8 cellular contexts compared by ENCODE assay signal in the genomic region with DNA sequence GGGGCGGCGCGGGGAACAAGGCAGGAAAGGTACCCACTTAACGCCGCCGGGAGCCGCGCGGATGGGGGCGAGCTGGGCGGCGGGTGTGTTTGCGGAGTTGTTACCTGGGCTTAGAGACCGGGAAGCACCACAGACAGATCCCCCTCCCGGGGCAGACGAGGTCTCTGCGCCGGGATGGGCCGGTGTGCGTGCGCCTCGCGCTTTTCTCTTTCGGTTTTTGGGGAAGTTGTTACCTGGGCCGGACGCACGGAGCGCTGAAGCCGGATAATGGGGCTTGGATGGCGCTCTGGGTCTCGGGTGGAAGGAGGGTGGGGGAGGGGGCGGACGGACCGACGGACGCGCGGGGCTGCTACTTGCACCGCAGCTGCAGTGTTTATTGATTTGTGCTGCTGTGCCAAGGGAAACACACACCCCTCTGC. TPM values are rescaled to one million over a fixed set of nuclear protein-coding genes. Genes with fewer than 3 reads are reported as not detected.
A peak's percentile ranks its signal among the peaks of the same experiment; 100 is the strongest.
DNase-seq lines count a peak whose midpoint lies in the region; ATAC-seq and TF ChIP-seq lines count a peak whose summit lies in the region.

No MANE protein-coding gene starts in this region.

- H3K36me3 Mint-ChIP-seq in activated T-helper 17 cell treated with anti-CD3 and anti-CD28 coated beads, Interleukin-2, amount 50 U/mL, for 72 hours (ENCODE audit: low read depth) = peaks cover 32% of the 10 kb centered on the region

- H3K9ac ChIP-seq in neuronal stem cell (ENCODE audit: low read depth, low read length, poor library complexity) = peak overlapping the region; percentile 60

- no peak for TF ChIP-seq CTCF in foreskin fibroblast (IDR thresholded peaks at IDR 0.05; ENCODE audit: low read depth, low read length)
- no peak for TF ChIP-seq CTCF in upper lobe of right lung (IDR thresholded peaks at IDR 0.05)

- peak overlapping the region; percentile 94 for H2BK5ac ChIP-seq in neuronal stem cell (ENCODE audit: low read length)

- H3K18ac ChIP-seq in neuronal stem cell (ENCODE audit: low read length) = peak overlapping the region; percentile 99

- no peaks in the 10 kb centered on the region for H3K9me3 Mint-ChIP-seq in activated T-helper 17 cell treated with anti-CD3 and anti-CD28 coated beads, Interleukin-2, amount 50 U/mL, for 72 hours

- H2AFZ ChIP-seq in neuronal stem cell (ENCODE audit: low read length) = peak overlapping the region; percentile 97

- H3K27ac ChIP-seq in neuronal stem cell (replicated peaks; ENCODE audit: low read length) (peak overlapping the region; percentile 43), upper lobe of right lung (peak overlapping the region; percentile 89)

- no peak overlapping the region for H4K8ac ChIP-seq in neuronal stem cell (ENCODE audit: low read depth, low read length)

- no peak overlapping the region for H3K4ac ChIP-seq in neuronal stem cell (ENCODE audit: low read length)

- intact Hi-C loops in upper lobe of right lung (cut with DNase I) = no loop called here

- no peak overlapping the region for H2AK5ac ChIP-seq in neuronal stem cell (ENCODE audit: low read depth, low read length)

- H3K4me3 ChIP-seq in foreskin fibroblast (ENCODE audit: low read depth in 1 of 2, low read length in 2 of 2) (peak overlapping the region; percentile 84 to 96), neuronal stem cell (ENCODE audit: low read length in 2 of 2) (peak overlapping the region; percentile 78 to 100), upper lobe of right lung (peak overlapping the region; percentile 88)

- peak; percentile 47 for DNase-seq in ELR (ENCODE audit: low read depth)
- DNase-seq in NCI-H226 = peak; percentile 20
- DNase-seq in foreskin fibroblast = no peak
- peak; percentile 35 for DNase-seq in neuronal stem cell (ENCODE audit: low spot score)
- DNase-seq in upper lobe of right lung = peak; percentile 70

- H3K4me3 Mint-ChIP-seq in activated T-helper 17 cell treated with anti-CD3 and anti-CD28 coated beads, Interleukin-2, amount 50 U/mL, for 72 hours = peak overlapping the region; percentile 93

- H3K79me1 ChIP-seq in neuronal stem cell (ENCODE audit: low read depth, low read length) = peaks cover 7% of the 10 kb centered on the region

- H3K27me3 ChIP-seq in neuronal stem cell (ENCODE audit: control insufficient read depth in 3 of 3, insufficient read depth in 3 of 3, low read depth in 1 of 3, low read length in 3 of 3) = no peaks in the 10 kb centered on the region
- peaks cover 18% of the 10 kb centered on the region for H3K27me3 ChIP-seq in upper lobe of right lung

- H3K4me1 ChIP-seq in neuronal stem cell (ENCODE audit: control insufficient read depth in 2 of 2, insufficient read depth in 1 of 2, low read depth in 1 of 2, low read length in 2 of 2) = peaks cover 7 to 10% of the 10 kb centered on the region in 2 donors
- H3K4me1 ChIP-seq in upper lobe of right lung = peaks cover 11% of the 10 kb centered on the region

- H3K27me3 Mint-ChIP-seq in activated T-helper 17 cell treated with anti-CD3 and anti-CD28 coated beads, Interleukin-2, amount 50 U/mL, for 72 hours = no peaks in the 10 kb centered on the region

- peak; percentile 21 for ATAC-seq in GM21825 (IDR thresholded peaks at IDR 0.05; ENCODE audit: unreplicated experiment)
- peak; percentile 3 for ATAC-seq in activated T-helper 17 cell treated with anti-CD3 and anti-CD28 coated beads, Interleukin-2, amount 50 U/mL, for 72 hours (replicated peaks)
- ATAC-seq in upper lobe of right lung = no peak
- no peak for ATAC-seq in GM18870 (IDR thresholded peaks at IDR 0.05; ENCODE audit: unreplicated experiment)

- no peak overlapping the region for H4K91ac ChIP-seq in neuronal stem cell (ENCODE audit: low read depth, low read length, poor library complexity)

- WGBS in neuronal stem cell (ENCODE audit: extremely low coverage in 2 of 2, insufficient read length in 2 of 2, insufficient replicate concordance in 1 of 2), 2 donors = no CpG with 5 or more reads among the region's 39 CpGs

- no peak overlapping the region for H2BK120ac ChIP-seq in neuronal stem cell (ENCODE audit: low read depth, low read length)

- H3K23ac ChIP-seq in neuronal stem cell (ENCODE audit: low read depth, low read length, poor library complexity) = no peak overlapping the region

- no peak overlapping the region for H3K14ac ChIP-seq in neuronal stem cell (ENCODE audit: low read length)

- H3K4me1 Mint-ChIP-seq in activated T-helper 17 cell treated with anti-CD3 and anti-CD28 coated beads, Interleukin-2, amount 50 U/mL, for 72 hours = peaks cover 34% of the 10 kb centered on the region

- H3K27ac Mint-ChIP-seq in activated T-helper 17 cell treated with anti-CD3 and anti-CD28 coated beads, Interleukin-2, amount 50 U/mL, for 72 hours = peak overlapping the region; percentile 92

- H2BK15ac ChIP-seq in neuronal stem cell (ENCODE audit: low read length) = peak overlapping the region; percentile 13

- H3K9me3 ChIP-seq in neuronal stem cell (replicated peaks in 1 of 2; ENCODE audit: control insufficient read depth in 2 of 2, insufficient read depth in 1 of 2, low read depth in 1 of 2, low read length in 2 of 2) (no peaks in the 10 kb centered on the region), upper lobe of right lung (no peaks in the 10 kb centered on the region)

- no peaks in the 10 kb centered on the region for H3K36me3 ChIP-seq in neuronal stem cell (replicated peaks in 1 of 2; ENCODE audit: control insufficient read depth in 2 of 2, insufficient read depth in 2 of 2, low read length in 2 of 2)
- H3K36me3 ChIP-seq in upper lobe of right lung = no peaks in the 10 kb centered on the region

- peak overlapping the region; percentile 16 for H2BK12ac ChIP-seq in neuronal stem cell (ENCODE audit: low read length)

- peak overlapping the region; percentile 55 for H3K4me2 ChIP-seq in neuronal stem cell (ENCODE audit: insufficient read depth, low read length, poor library complexity, severe bottlenecking)

RNA-seq across cellular contexts. Expression of gene ZEB1, which starts 1.2 kb away (rescaled TPM):
- 10 to 100 TPM; 46.5 to 49.2 TPM for total RNA-seq in activated T-helper 17 cell treated with anti-CD3 and anti-CD28 coated beads, Interleukin-2, amount 50 U/mL, for 72 hours
- 31.6 TPM for polyA plus RNA-seq in neuronal stem cell (2013, experiment 1 of 2)
- polyA plus RNA-seq in neuronal stem cell (2013, experiment 2 of 2) = 33.1 TPM
- total RNA-seq in upper lobe of right lung = 55.2 TPM

Comparison
In these comparisons a context has a peak if more than half of its experiments do, and no peak if none do; other contexts are left out.
1. DNase-seq: peak in ELR (single experiment), NCI-H226 (single experiment), neuronal stem cell (single experiment) and upper lobe of right lung (single experiment); none in foreskin fibroblast (0 of 2).
2. ATAC-seq: peak in GM21825 (single experiment) and activated T-helper 17 cell treated with anti-CD3 and anti-CD28 coated beads, Interleukin-2, amount 50 U/mL, for 72 hours (single experiment); none in upper lobe of right lung (single experiment) and GM18870 (single experiment).
3. Peak in every context shown above with its lines, with median percentiles within 50 percentile points of each other: H3K4me3 ChIP-seq.